In the genomic region with DNA sequence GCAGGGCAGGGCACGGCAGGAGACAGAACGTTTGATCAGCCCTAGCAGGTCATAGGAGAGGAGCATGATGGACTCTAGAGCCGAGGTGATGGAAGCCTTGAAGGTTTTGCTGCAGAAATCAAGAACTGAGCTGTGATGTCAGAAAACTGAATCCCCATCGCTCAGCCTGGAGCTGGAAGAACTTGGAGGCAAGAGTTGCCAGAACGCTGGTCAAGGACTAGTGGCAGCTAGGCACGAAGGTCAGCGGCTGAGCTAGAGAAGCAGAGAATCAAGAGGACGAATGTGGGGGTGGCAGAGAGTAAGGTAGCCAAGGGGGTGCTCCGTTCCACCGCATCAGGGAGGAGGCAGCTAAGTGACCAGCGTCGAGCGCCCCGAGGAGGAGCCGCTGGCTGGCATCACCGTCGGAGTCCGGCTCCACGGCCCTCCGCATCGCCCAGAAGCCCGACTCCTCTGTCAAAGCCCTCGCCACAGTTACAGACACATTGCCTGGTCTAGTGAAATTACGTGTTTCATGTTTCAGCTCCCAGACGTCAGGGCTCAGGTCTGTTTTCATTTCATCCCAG, we compare ENCODE assay signal across 8 cellular contexts. TPM values are rescaled to one million over a fixed set of nuclear protein-coding genes. Genes with fewer than 3 reads are reported as not detected.
DNase-seq lines count a peak whose midpoint lies in the region; ATAC-seq, FAIRE-seq and TF ChIP-seq lines count a peak whose summit lies in the region.

No MANE protein-coding gene starts in this region.

- H3K4ac ChIP-seq in mesendoderm (ENCODE audit: low read depth, low read length): no peak overlapping the region

- H3K79me2 ChIP-seq in ACC112 (ENCODE audit: control insufficient read depth, insufficient read depth, low read length, unreplicated experiment) (peaks cover 36% of the 10 kb centered on the region), mesendoderm (ENCODE audit: control insufficient read depth, insufficient read depth, low read length) (peaks cover 7% of the 10 kb centered on the region)

- H3K9me3 ChIP-seq in uterus: no peaks in the 10 kb centered on the region

- H3K36me3 ChIP-seq in ACC112 (ENCODE audit: insufficient read depth, low read length) (no peaks in the 10 kb centered on the region), mesendoderm (ENCODE audit: control insufficient read depth, insufficient read depth, low read length) (no peaks in the 10 kb centered on the region), uterus (no peaks in the 10 kb centered on the region)

- peak overlapping the region; percentile 75 for H3K56ac ChIP-seq in mesendoderm (ENCODE audit: low read length)

- intact Hi-C loops in uterus (cut with DNase I; ENCODE audit: low total_unique reads): no loop called here

- H3K4me3 ChIP-seq in ACC112 (ENCODE audit: low read depth, low read length): peak overlapping the region; percentile 80
- H3K4me3 ChIP-seq in mesendoderm (ENCODE audit: low read length): peak overlapping the region; percentile 30
- peak overlapping the region; percentile 61 to 70 for H3K4me3 ChIP-seq in uterus

- DNase-seq in central memory CD8-positive, alpha-beta T cell (ENCODE audit: low spot score in 2 of 2): no peak
- DNase-seq in mesendoderm: no peak
- DNase-seq in uterus: no peak
- no peak for DNase-seq in urothelium cell line (ENCODE audit: low spot score)
- no peak for DNase-seq in RKO (ENCODE audit: low spot score)

- TF ChIP-seq CTCF in uterus (IDR thresholded peaks at IDR 0.05): no peak

- peaks cover 9% of the 10 kb centered on the region for H3K79me1 ChIP-seq in mesendoderm (ENCODE audit: low read length)

- no peak overlapping the region for H4K5ac ChIP-seq in mesendoderm (ENCODE audit: low read length)

- ATAC-seq in GM18870 (IDR thresholded peaks at IDR 0.05; ENCODE audit: unreplicated experiment) (peak; percentile 20), HG03565 (IDR thresholded peaks at IDR 0.05; ENCODE audit: unreplicated experiment) (peak; percentile 0)
- no peak for ATAC-seq in central memory CD8-positive, alpha-beta T cell (replicated peaks; ENCODE audit: extremely low read depth, poor library complexity, severe bottlenecking)

- H2AK5ac ChIP-seq in mesendoderm (ENCODE audit: low read length): no peak overlapping the region

- peak overlapping the region; percentile 44 for H3K4me2 ChIP-seq in mesendoderm (ENCODE audit: low read length)

- H2BK120ac ChIP-seq in mesendoderm (ENCODE audit: low read depth, low read length): no peak overlapping the region

- no peaks in the 10 kb centered on the region for H3K9me3 Mint-ChIP-seq in central memory CD8-positive, alpha-beta T cell

- peak overlapping the region; percentile 82 for H3K27ac Mint-ChIP-seq in central memory CD8-positive, alpha-beta T cell (ENCODE audit: low read depth)

- peak overlapping the region; percentile 68 for H2AFZ ChIP-seq in ACC112 (ENCODE audit: low read length, unreplicated experiment)

- TF ChIP-seq POLR2A in uterus (IDR thresholded peaks at IDR 0.05): no peak

- H3K27ac ChIP-seq in ACC112 (ENCODE audit: low read depth, low read length): no peak overlapping the region
- H3K27ac ChIP-seq in mesendoderm (ENCODE audit: low read depth, low read length): no peak overlapping the region
- H3K27ac ChIP-seq in uterus: peak overlapping the region in 1 of 2 donors; percentile 67

- H3K27me3 ChIP-seq in ACC112 (ENCODE audit: insufficient read depth, low read length): no peaks in the 10 kb centered on the region
- peaks cover 6% of the 10 kb centered on the region for H3K27me3 ChIP-seq in mesendoderm (ENCODE audit: insufficient read depth, low read length, poor library complexity)
- H3K27me3 ChIP-seq in uterus: no peaks in the 10 kb centered on the region

- H3K27me3 Mint-ChIP-seq in central memory CD8-positive, alpha-beta T cell: no peaks in the 10 kb centered on the region

- no CpG with 5 or more reads among the region's 25 CpGs for WGBS in mesendoderm (ENCODE audit: extremely low coverage, insufficient coverage, low lambda C conversion rate)

- H3K36me3 Mint-ChIP-seq in central memory CD8-positive, alpha-beta T cell (ENCODE audit: insufficient read depth): peaks cover 12% of the 10 kb centered on the region

- no peak overlapping the region for H3K18ac ChIP-seq in mesendoderm (ENCODE audit: low read length)

- peak overlapping the region; percentile 86 for H3K4me3 Mint-ChIP-seq in central memory CD8-positive, alpha-beta T cell

- H3K4me1 ChIP-seq in ACC112 (ENCODE audit: control insufficient read depth, insufficient read depth, low read length, unreplicated experiment) (peaks cover 29% of the 10 kb centered on the region), mesendoderm (ENCODE audit: control insufficient read depth, low read depth, low read length) (peaks cover 7% of the 10 kb centered on the region), uterus (peaks cover 4 to 10% of the 10 kb centered on the region in 2 donors)

- H2BK15ac ChIP-seq in mesendoderm (replicated peaks; ENCODE audit: low read depth): no peak overlapping the region

- no peak overlapping the region for H4K8ac ChIP-seq in mesendoderm (ENCODE audit: low read depth, low read length)

- H2BK5ac ChIP-seq in mesendoderm (ENCODE audit: low read length): no peak overlapping the region

- peaks cover 35% of the 10 kb centered on the region for H3K4me1 Mint-ChIP-seq in central memory CD8-positive, alpha-beta T cell

- H3K23ac ChIP-seq in mesendoderm (ENCODE audit: low read length): no peak overlapping the region

- H3K9ac ChIP-seq in mesendoderm (ENCODE audit: low read length): peak overlapping the region; percentile 62

- no peak for FAIRE-seq in urothelium cell line (lab: Jason Lieb, UNC)

RNA-seq across cellular contexts. Expression of gene GALNT10, which starts 1.2 kb away (rescaled TPM):
- 23.1 TPM for polyA plus RNA-seq in mesendoderm (2013, experiment 1 of 2)
- 22.1 TPM for polyA plus RNA-seq in mesendoderm (2013, experiment 2 of 2)
- total RNA-seq in uterus: 10 to 100 TPM in 2 of 4 donors, 1 to 10 TPM in 2; 5.6 to 22.9 (median 14.4) TPM

Comparison
In these comparisons a context has a peak if more than half of its experiments do, and no peak if none do; other contexts are left out.
1. H3K4me3 ChIP-seq: peak in every context shown above with its lines; median percentile 80 in ACC112; 66 in uterus; 30 in mesendoderm.